Comparison of ENCODE assay signal across 8 cellular contexts in genomic region chr6:117483645-117484016, GRCh38. TPM values are rescaled to one million over a fixed set of nuclear protein-coding genes. Genes with fewer than 3 reads are reported as not detected.
DNase-seq lines count a peak whose midpoint lies in the region; ATAC-seq lines count a peak whose summit lies in the region.

No MANE protein-coding gene starts in this region.

- peak overlapping the region; percentile 70 for H3K27ac ChIP-seq in skeletal muscle tissue (ENCODE audit: low read depth, low read length)

- peak; percentile 3 for ATAC-seq in GM19023 (IDR thresholded peaks at IDR 0.05; ENCODE audit: unreplicated experiment)
- ATAC-seq in GM19452 (IDR thresholded peaks at IDR 0.05; ENCODE audit: unreplicated experiment), result no peak
- no peak for ATAC-seq in GM19455 (IDR thresholded peaks at IDR 0.05; ENCODE audit: unreplicated experiment)

- H3K4me3 Mint-ChIP-seq in activated T-helper 1 cell treated with anti-CD3 and anti-CD28 coated beads, Interleukin-12 subunit alpha, Interleukin-12 subunit beta, Interleukin-2, Interleukin-4 antibody, amounts not matched to agents 30 ng/mL and 10 ng/mL and 1 ng/mL, durations not matched to agents 14 hours and 24 hours and 36 hours, result peak overlapping the region; percentile 95

- H3K9me3 ChIP-seq in skeletal muscle tissue (ENCODE audit: control insufficient read depth in 3 of 3, low read length in 3 of 3), result no peaks in the 10 kb centered on the region

- H3K4me1 ChIP-seq in skeletal muscle tissue (ENCODE audit: control insufficient read depth in 3 of 3, insufficient read depth in 3 of 3, low read length in 3 of 3), result peaks cover 6 to 20% (median 7%) of the 10 kb centered on the region in 3 donors

- DNase-seq in AG20443 (ENCODE audit: low spot score), result peak; percentile 39
- peak; percentile 37 for DNase-seq in MV-4-11 (lab: John Stamatoyannopoulos, UW)
- DNase-seq in activated T-helper 1 cell treated with anti-CD3 and anti-CD28 coated beads, Interleukin-12 subunit alpha, Interleukin-12 subunit beta, Interleukin-2, Interleukin-4 antibody, amounts not matched to agents 30 ng/mL and 10 ng/mL and 1 ng/mL, durations not matched to agents 14 hours and 24 hours and 36 hours (ENCODE audit: low spot score), result no peak
- DNase-seq in hepatic stellate cell (ENCODE audit: low spot score), result peak; percentile 53

- peaks cover 22% of the 10 kb centered on the region for H3K4me1 Mint-ChIP-seq in activated T-helper 1 cell treated with anti-CD3 and anti-CD28 coated beads, Interleukin-12 subunit alpha, Interleukin-12 subunit beta, Interleukin-2, Interleukin-4 antibody, amounts not matched to agents 30 ng/mL and 10 ng/mL and 1 ng/mL, durations not matched to agents 14 hours and 24 hours and 36 hours (ENCODE audit: low read depth)

- H3K36me3 Mint-ChIP-seq in activated T-helper 1 cell treated with anti-CD3 and anti-CD28 coated beads, Interleukin-12 subunit alpha, Interleukin-12 subunit beta, Interleukin-2, Interleukin-4 antibody, amounts not matched to agents 30 ng/mL and 10 ng/mL and 1 ng/mL, durations not matched to agents 14 hours and 24 hours and 36 hours (ENCODE audit: low read depth), result no peaks in the 10 kb centered on the region

- intact Hi-C loops in activated T-helper 1 cell treated with anti-CD3 and anti-CD28 coated beads, Interleukin-12 subunit alpha, Interleukin-12 subunit beta, Interleukin-2, Interleukin-4 antibody, amounts not matched to agents 30 ng/mL and 10 ng/mL and 1 ng/mL, durations not matched to agents 14 hours and 24 hours and 36 hours (cut with micrococcal nuclease), result loop anchor here (1.0 to 5.0 kb wide), 3 partner anchors 65 to 1169 kb away; partner anchors contain the start of genes CEP85L and NUS1

- no peaks in the 10 kb centered on the region for H3K36me3 ChIP-seq in skeletal muscle tissue (ENCODE audit: control insufficient read depth in 3 of 3, insufficient read depth in 3 of 3, low read length in 3 of 3)

- H3K27ac Mint-ChIP-seq in activated T-helper 1 cell treated with anti-CD3 and anti-CD28 coated beads, Interleukin-12 subunit alpha, Interleukin-12 subunit beta, Interleukin-2, Interleukin-4 antibody, amounts not matched to agents 30 ng/mL and 10 ng/mL and 1 ng/mL, durations not matched to agents 14 hours and 24 hours and 36 hours, result peak overlapping the region; percentile 91

- no peaks in the 10 kb centered on the region for H3K27me3 ChIP-seq in skeletal muscle tissue (ENCODE audit: control insufficient read depth in 3 of 3, insufficient read depth in 3 of 3, low read length in 3 of 3)

- peaks cover 38% of the 10 kb centered on the region for H3K27me3 Mint-ChIP-seq in activated T-helper 1 cell treated with anti-CD3 and anti-CD28 coated beads, Interleukin-12 subunit alpha, Interleukin-12 subunit beta, Interleukin-2, Interleukin-4 antibody, amounts not matched to agents 30 ng/mL and 10 ng/mL and 1 ng/mL, durations not matched to agents 14 hours and 24 hours and 36 hours (ENCODE audit: insufficient read depth)

- H3K4me3 ChIP-seq in skeletal muscle tissue (ENCODE audit: low read length in 3 of 3), result peak overlapping the region; percentile 73 to 83 (median 82)

- H3K9me3 Mint-ChIP-seq in activated T-helper 1 cell treated with anti-CD3 and anti-CD28 coated beads, Interleukin-12 subunit alpha, Interleukin-12 subunit beta, Interleukin-2, Interleukin-4 antibody, amounts not matched to agents 30 ng/mL and 10 ng/mL and 1 ng/mL, durations not matched to agents 14 hours and 24 hours and 36 hours, result no peaks in the 10 kb centered on the region

- peak overlapping the region; percentile 86 to 93 (median 90) for H3K9ac ChIP-seq in skeletal muscle tissue (ENCODE audit: low read depth in 1 of 3, low read length in 3 of 3)

RNA-seq across cellular contexts. Expression of gene DCBLD1, which starts 1.2 kb away (rescaled TPM):
- 3.9 and 4.5 TPM in 2 replicates for total RNA-seq in activated T-helper 1 cell treated with anti-CD3 and anti-CD28 coated beads, Interleukin-12 subunit alpha, Interleukin-12 subunit beta, Interleukin-2, Interleukin-4 antibody, amounts not matched to agents 30 ng/mL and 10 ng/mL and 1 ng/mL, durations not matched to agents 14 hours and 24 hours and 36 hours
- 12.0 TPM for total RNA-seq in skeletal muscle tissue

RNA-seq across cellular contexts. Expression of gene ROS1, which starts 57.9 kb away (rescaled TPM):
- not detected in 2 replicates for total RNA-seq in activated T-helper 1 cell treated with anti-CD3 and anti-CD28 coated beads, Interleukin-12 subunit alpha, Interleukin-12 subunit beta, Interleukin-2, Interleukin-4 antibody, amounts not matched to agents 30 ng/mL and 10 ng/mL and 1 ng/mL, durations not matched to agents 14 hours and 24 hours and 36 hours
- total RNA-seq in skeletal muscle tissue, result under 0.01 TPM
